In the genomic region with DNA sequence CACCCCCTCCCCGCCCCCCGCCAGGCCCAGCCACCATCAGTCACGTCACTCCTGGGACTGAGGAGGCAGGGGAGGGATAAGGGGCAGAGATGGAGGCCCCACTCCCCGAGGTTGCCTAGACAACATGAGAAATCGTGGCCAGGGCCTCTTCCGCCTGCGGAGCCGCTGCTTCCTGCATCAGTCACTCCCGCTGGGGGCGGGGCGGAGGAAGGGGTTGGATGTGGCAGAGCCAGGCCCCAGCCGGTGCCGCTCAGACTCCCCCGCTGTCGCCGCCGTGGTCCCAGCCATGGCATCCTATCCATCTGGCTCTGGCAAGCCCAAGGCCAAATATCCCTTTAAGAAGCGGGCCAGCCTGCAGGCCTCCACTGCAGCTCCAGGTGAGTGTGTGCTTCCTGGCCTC, we compare ENCODE assay signal across 8 cellular contexts. TPM values are rescaled to one million over a fixed set of nuclear protein-coding genes. Genes with fewer than 3 reads are reported as not detected.
DNase-seq lines count a peak whose midpoint lies in the region; ATAC-seq and TF ChIP-seq lines count a peak whose summit lies in the region.

No MANE protein-coding gene starts in this region.

- peaks cover 6% of the 10 kb centered on the region for H3K36me3 Mint-ChIP-seq in activated naive CD8-positive, alpha-beta T cell treated with anti-CD3 and anti-CD28 coated beads, Interleukin-2, amount 50 U/mL, for 24 hours (ENCODE audit: low read depth)

- no peaks in the 10 kb centered on the region for H3K36me3 ChIP-seq in SU-DHL-6 (ENCODE audit: low read length)
- no peaks in the 10 kb centered on the region for H3K36me3 ChIP-seq in cardiac muscle cell
- peaks cover 1 to 3% of the 10 kb centered on the region in 2 experiments for H3K36me3 ChIP-seq in trophoblast cell (ENCODE audit: control insufficient read depth in 1 of 2, insufficient read depth in 2 of 2, low read length in 2 of 2)
- H3K36me3 ChIP-seq in tibial nerve = peaks cover 0 to 7% (median 0%) of the 10 kb centered on the region in 3 donors

- no peaks in the 10 kb centered on the region for H3K9me2 ChIP-seq in SU-DHL-6 (replicated peaks; ENCODE audit: insufficient read depth, low read length)

- TF ChIP-seq POLR2A in tibial nerve (IDR thresholded peaks at IDR 0.05) = no peak

- TF ChIP-seq CTCF in GM12875 (IDR thresholded peaks at IDR 0.05; ENCODE audit: borderline replicate concordance, insufficient read depth, low read depth, low read length) (no peak), SU-DHL-6 (IDR thresholded peaks at IDR 0.05; ENCODE audit: insufficient read depth, low read length, poor library complexity, severe bottlenecking) (no peak), cardiac muscle cell (IDR thresholded peaks at IDR 0.05; ENCODE audit: low read depth, low read length) (no peak), tibial nerve (IDR thresholded peaks at IDR 0.05) (no peak)

- DNase-seq in NCI-H1417 (lab: John Stamatoyannopoulos, UW) (peak; percentile 86 to 94 (median 89)), cardiac muscle cell (ENCODE audit: low read depth in 1 of 2, low spot score in 1 of 2) (peak; percentile 88 to 96), trophoblast cell (peak; percentile 93 to 95), tibial nerve (ENCODE audit: low spot score in 2 of 2) (peak; percentile 88 to 94)
- DNase-seq in activated naive CD8-positive, alpha-beta T cell treated with anti-CD3 and anti-CD28 coated beads, Interleukin-2, amount 50 U/mL, for 24 hours = peak; percentile 98

- no peaks in the 10 kb centered on the region for H3K9me3 ChIP-seq in SU-DHL-6 (ENCODE audit: insufficient read depth, low read length)
- H3K9me3 ChIP-seq in cardiac muscle cell (ENCODE audit: low read depth) = no peaks in the 10 kb centered on the region
- no peaks in the 10 kb centered on the region for H3K9me3 ChIP-seq in trophoblast cell (ENCODE audit: insufficient read depth, low read depth, low read length)
- no peaks in the 10 kb centered on the region for H3K9me3 ChIP-seq in tibial nerve

- H3K27me3 ChIP-seq in SU-DHL-6 (ENCODE audit: low read length) (no peaks in the 10 kb centered on the region), cardiac muscle cell (no peaks in the 10 kb centered on the region), trophoblast cell (ENCODE audit: insufficient read depth, low read length) (no peaks in the 10 kb centered on the region), tibial nerve (no peaks in the 10 kb centered on the region)

- no peaks in the 10 kb centered on the region for H4K20me1 ChIP-seq in SU-DHL-6 (ENCODE audit: low read depth, low read length)

- H3K4me3 Mint-ChIP-seq in activated naive CD8-positive, alpha-beta T cell treated with anti-CD3 and anti-CD28 coated beads, Interleukin-2, amount 50 U/mL, for 24 hours = peak overlapping the region; percentile 94

- H3K27ac ChIP-seq in SU-DHL-6 (ENCODE audit: low read depth, low read length) (peak overlapping the region; percentile 25), cardiac muscle cell (peak overlapping the region; percentile 66), trophoblast cell (ENCODE audit: low read depth, low read length) (no peak overlapping the region), tibial nerve (peak overlapping the region; percentile 80 to 90 (median 85))

- no CpG with 5 or more reads among the region's 18 CpGs for WGBS in trophoblast cell (ENCODE audit: extremely low coverage, insufficient coverage, insufficient read length)
- 0% methylated on average over 8 to 11 of the region's 18 CpGs for WGBS in tibial nerve, 2 donors

- H3K79me1 ChIP-seq in trophoblast cell (ENCODE audit: low read length) = peaks cover 18% of the 10 kb centered on the region

- H2BK120ac ChIP-seq in trophoblast cell (ENCODE audit: insufficient read depth, low read length, poor library complexity) = no peak overlapping the region

- H3K4me1 ChIP-seq in cardiac muscle cell (ENCODE audit: low read depth) = no peaks in the 10 kb centered on the region
- peaks cover 9 to 13% of the 10 kb centered on the region in 2 experiments for H3K4me1 ChIP-seq in trophoblast cell (ENCODE audit: control insufficient read depth in 1 of 2, insufficient read depth in 2 of 2, low read length in 2 of 2)
- peaks cover 0 to 81% (median 42%) of the 10 kb centered on the region in 4 donors for H3K4me1 ChIP-seq in tibial nerve

- no peak overlapping the region for H2BK12ac ChIP-seq in trophoblast cell (ENCODE audit: low read length)

- peak overlapping the region; percentile 47 for H3K4ac ChIP-seq in trophoblast cell (ENCODE audit: low read depth, low read length)

- H3K4me3 ChIP-seq in GM12875 (ENCODE audit: low read depth, low read length) (peak overlapping the region; percentile 80), SU-DHL-6 (ENCODE audit: insufficient read depth, low read length, poor library complexity, severe bottlenecking) (peak overlapping the region; percentile 79), cardiac muscle cell (peak overlapping the region; percentile 54), trophoblast cell (ENCODE audit: low read depth, low read length) (peak overlapping the region; percentile 77), tibial nerve (peak overlapping the region; percentile 64 to 76 (median 66))

- no peaks in the 10 kb centered on the region for H3K9me3 Mint-ChIP-seq in activated naive CD8-positive, alpha-beta T cell treated with anti-CD3 and anti-CD28 coated beads, Interleukin-2, amount 50 U/mL, for 24 hours

- H3K4me1 Mint-ChIP-seq in activated naive CD8-positive, alpha-beta T cell treated with anti-CD3 and anti-CD28 coated beads, Interleukin-2, amount 50 U/mL, for 24 hours = peaks cover 68% of the 10 kb centered on the region

- H2AFZ ChIP-seq in SU-DHL-6 (ENCODE audit: low read depth, low read length, severe bottlenecking) (no peak overlapping the region), trophoblast cell (ENCODE audit: insufficient read depth, low read length, poor library complexity) (peak overlapping the region; percentile 64)

- H3K23ac ChIP-seq in trophoblast cell (ENCODE audit: low read length) = no peak overlapping the region

- peaks cover 25% of the 10 kb centered on the region; the same call in 1 of the 2 replicates for H3K79me2 ChIP-seq in SU-DHL-6 (ENCODE audit: insufficient read depth, low read length)
- peaks cover 9% of the 10 kb centered on the region for H3K79me2 ChIP-seq in trophoblast cell (ENCODE audit: control insufficient read depth, insufficient read depth, low read length, poor library complexity)

- H3K9ac ChIP-seq in SU-DHL-6 (ENCODE audit: low read length) = peak overlapping the region; percentile 77
- H3K9ac ChIP-seq in trophoblast cell (ENCODE audit: low read length) = peak overlapping the region; percentile 44

- H2AK5ac ChIP-seq in trophoblast cell (ENCODE audit: low read length) = no peak overlapping the region

- no peaks in the 10 kb centered on the region for H3K27me3 Mint-ChIP-seq in activated naive CD8-positive, alpha-beta T cell treated with anti-CD3 and anti-CD28 coated beads, Interleukin-2, amount 50 U/mL, for 24 hours

- peak overlapping the region; percentile 98 for H3K27ac Mint-ChIP-seq in activated naive CD8-positive, alpha-beta T cell treated with anti-CD3 and anti-CD28 coated beads, Interleukin-2, amount 50 U/mL, for 24 hours

- H3F3A ChIP-seq in SU-DHL-6 (ENCODE audit: insufficient read depth) = peaks cover 17% of the 10 kb centered on the region

- peak overlapping the region; percentile 71 for H4K8ac ChIP-seq in trophoblast cell (ENCODE audit: low read depth, low read length)

- H4K91ac ChIP-seq in trophoblast cell (ENCODE audit: low read depth, low read length) = peak overlapping the region; percentile 11

- H3K18ac ChIP-seq in trophoblast cell (ENCODE audit: low read length) = peak overlapping the region; percentile 30

- peak overlapping the region; percentile 85 for H3K4me2 ChIP-seq in SU-DHL-6 (ENCODE audit: low read depth, low read length, poor library complexity, severe bottlenecking)
- H3K4me2 ChIP-seq in trophoblast cell (ENCODE audit: low read length) = peak overlapping the region; percentile 82

- peak; percentile 80 for ATAC-seq in HG02798 (IDR thresholded peaks at IDR 0.05; ENCODE audit: poor library complexity, unreplicated experiment)
- ATAC-seq in activated naive CD8-positive, alpha-beta T cell treated with anti-CD3 and anti-CD28 coated beads, Interleukin-2, amount 50 U/mL, for 24 hours = peak; percentile 88

- H2BK5ac ChIP-seq in trophoblast cell (ENCODE audit: low read depth, low read length, poor library complexity) = no peak overlapping the region

- H3K14ac ChIP-seq in trophoblast cell (ENCODE audit: low read length) = peak overlapping the region; percentile 46

- TF ChIP-seq EP300 in tibial nerve (IDR thresholded peaks at IDR 0.05) = peak in 1 of 2 donors; percentile 59

- H4K12ac ChIP-seq in trophoblast cell (ENCODE audit: low read depth, low read length) = no peak overlapping the region

RNA-seq across cellular contexts. Expression of a gene that starts 1.3 kb away (rescaled TPM):
- 72.8 and 116 TPM in 2 replicates for total RNA-seq in cardiac muscle cell
- polyA plus RNA-seq in cardiac muscle cell = 47.9 and 53.2 TPM in 2 replicates
- 31.5 and 36.1 TPM in 2 replicates for polyA plus RNA-seq in trophoblast cell (2013)
- 100 to 1,000 TPM in 2 of 4 donors, 10 to 100 TPM in 2; 70.6 to 113 (median 94.7) TPM for total RNA-seq in tibial nerve

RNA-seq across cellular contexts. Expression of a gene that starts 1.5 kb away (rescaled TPM):
- not detected in 2 replicates for total RNA-seq in cardiac muscle cell
- polyA plus RNA-seq in cardiac muscle cell = 0.22 TPM in 1 of 2 replicates, not detected in the other
- 0.04 TPM in 1 of 2 replicates, not detected in the other for polyA plus RNA-seq in trophoblast cell (2013)
- total RNA-seq in tibial nerve = not detected

RNA-seq across cellular contexts. Expression of a gene that starts 35.0 kb away (rescaled TPM):
- 53.5 and 65.3 TPM in 2 replicates for total RNA-seq in cardiac muscle cell
- 134 and 136 TPM in 2 replicates for polyA plus RNA-seq in cardiac muscle cell
- 7.8 and 8.6 TPM in 2 replicates for polyA plus RNA-seq in trophoblast cell (2013)
- 10 to 100 TPM; 16.3 to 47.0 (median 35.2) TPM for total RNA-seq in tibial nerve

RNA-seq across cellular contexts. Expression of a gene that starts 47.0 kb away (rescaled TPM):
- total RNA-seq in cardiac muscle cell (55.2 and 78.5 TPM in 2 replicates), tibial nerve (100 to 1,000 TPM in 2 of 4 donors, 10 to 100 TPM in 2; 87.1 to 120 (median 103) TPM)
- 117 and 164 TPM in 2 replicates for polyA plus RNA-seq in cardiac muscle cell
- polyA plus RNA-seq in trophoblast cell (2013) = 7.6 and 7.7 TPM in 2 replicates
